Comparison of ENCODE assay signal across 18 cellular contexts in the genomic region with DNA sequence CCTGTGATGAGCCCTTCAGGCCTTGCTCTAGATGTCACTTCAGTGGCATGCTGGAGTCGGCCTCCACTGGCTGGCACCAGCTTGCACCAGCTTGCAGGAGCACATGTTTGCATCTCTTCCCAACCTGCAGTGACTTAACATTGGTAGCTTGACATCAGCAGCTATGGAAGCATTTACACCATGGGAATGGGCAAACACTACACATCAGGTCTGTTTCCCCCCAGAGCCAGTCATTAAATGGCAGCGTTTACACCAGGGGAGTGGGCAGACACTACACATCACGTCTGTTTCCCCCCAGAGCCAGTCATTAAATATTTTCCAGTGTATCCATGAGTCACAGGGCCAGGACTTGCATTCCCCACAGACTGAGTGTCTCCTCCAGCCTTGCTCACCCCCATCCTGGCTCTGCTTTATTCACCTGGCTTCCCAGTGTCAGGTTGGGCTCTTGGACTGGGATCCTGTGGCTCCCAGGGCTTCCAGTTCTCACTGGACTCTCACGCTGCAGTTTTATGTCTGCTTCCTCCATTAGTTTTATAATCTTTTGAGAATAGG. TPM values are rescaled to one million over a fixed set of nuclear protein-coding genes. Genes with fewer than 3 reads are reported as not detected.
DNase-seq lines count a peak whose midpoint lies in the region; ATAC-seq, FAIRE-seq and TF ChIP-seq lines count a peak whose summit lies in the region.
"Had no signal": no experiment of that assay in that cellular context is flagged by ENCODE, and none has a peak within 500 bp of the region (broad histone marks: within the 10 kb centered on the region; RNA-seq: fewer than 3 reads in every experiment).

No MANE protein-coding gene starts in this region.

- no peak overlapping the region for H2AFZ ChIP-seq in neuronal stem cell (ENCODE audit: low read length)

- no peak overlapping the region for H3K9ac ChIP-seq in neuronal stem cell (ENCODE audit: low read depth, low read length, poor library complexity)

- H3K27me3 ChIP-seq in foreskin keratinocyte = peaks cover 60% of the 10 kb centered on the region
- H3K27me3 ChIP-seq in neuronal stem cell (ENCODE audit: control insufficient read depth in 3 of 3, insufficient read depth in 3 of 3, low read depth in 1 of 3, low read length in 3 of 3) = peaks cover 0 to 48% (median 0%) of the 10 kb centered on the region in 3 experiments
- peaks cover 6 to 11% of the 10 kb centered on the region in 2 donors for H3K27me3 ChIP-seq in small intestine (ENCODE audit: control insufficient read depth in 2 of 2, insufficient read depth in 2 of 2, low read length in 2 of 2)

- H2BK12ac ChIP-seq in neuronal stem cell (ENCODE audit: low read length) = no peak overlapping the region

- H3K9me3 Mint-ChIP-seq in activated naive CD4-positive, alpha-beta T cell treated with anti-CD3 and anti-CD28 coated beads, Interleukin-2, amount 50 U/mL, for 72 hours = no peaks in the 10 kb centered on the region
- H3K9me3 Mint-ChIP-seq: CD4-positive, alpha-beta T cell had no signal

- H3K4me1 ChIP-seq in HEK293 (ENCODE audit: control insufficient read depth, insufficient read depth, low read length) = no peaks in the 10 kb centered on the region
- no peaks in the 10 kb centered on the region for H3K4me1 ChIP-seq in foreskin keratinocyte
- H3K4me1 ChIP-seq in neuronal stem cell (ENCODE audit: control insufficient read depth in 2 of 2, insufficient read depth in 1 of 2, low read depth in 1 of 2, low read length in 2 of 2) = peaks cover 0 to 2% of the 10 kb centered on the region in 2 donors
- no peaks in the 10 kb centered on the region for H3K4me1 ChIP-seq in small intestine (ENCODE audit: control insufficient read depth in 2 of 2, insufficient read depth in 1 of 2, low read depth in 1 of 2, low read length in 1 of 2)

- H3K27ac ChIP-seq in HEK293 (ENCODE audit: extremely low read depth, low read depth, low read length) (no peak overlapping the region), foreskin keratinocyte (no peak overlapping the region), neuronal stem cell (replicated peaks; ENCODE audit: low read length) (no peak overlapping the region), small intestine (ENCODE audit: low read depth in 1 of 2, low read length in 1 of 2) (no peak overlapping the region)

- POLR2A ChIA-PET in HEK293 (lab: Yijun Ruan, JAX) = no interaction called here

- H2AK5ac ChIP-seq in neuronal stem cell (ENCODE audit: low read depth, low read length) = no peak overlapping the region

- no peak overlapping the region for H3K27ac Mint-ChIP-seq in activated naive CD4-positive, alpha-beta T cell treated with anti-CD3 and anti-CD28 coated beads, Interleukin-2, amount 50 U/mL, for 72 hours
- H3K27ac Mint-ChIP-seq: B cell; CD4-positive, alpha-beta T cell; H9 had no signal

- H4K8ac ChIP-seq in neuronal stem cell (ENCODE audit: low read depth, low read length) = no peak overlapping the region

- no peak overlapping the region for H2BK120ac ChIP-seq in neuronal stem cell (ENCODE audit: low read depth, low read length)

- no peaks in the 10 kb centered on the region for H3K36me3 ChIP-seq in HEK293 (ENCODE audit: control insufficient read depth in 2 of 2, insufficient read depth in 1 of 2, low read length in 2 of 2)
- no peaks in the 10 kb centered on the region for H3K36me3 ChIP-seq in neuronal stem cell (replicated peaks in 1 of 2; ENCODE audit: control insufficient read depth in 2 of 2, insufficient read depth in 2 of 2, low read length in 2 of 2)
- H3K36me3 ChIP-seq in small intestine (ENCODE audit: control insufficient read depth in 2 of 2, insufficient read depth in 2 of 2, low read length in 2 of 2) = no peaks in the 10 kb centered on the region

- peak; percentile 35 for DNase-seq in RKO (ENCODE audit: low spot score)
- DNase-seq in foreskin keratinocyte = peak; percentile 20 to 56
- DNase-seq in neuronal stem cell (ENCODE audit: low spot score) = no peak
- DNase-seq in DMS153 treated with DMSO at 0.1 percent for 48 hours (lab: John Stamatoyannopoulos, UW; ENCODE audit: unreplicated experiment) = no peak
- DNase-seq in small intestine = no peak
- DNase-seq in activated naive CD4-positive, alpha-beta T cell treated with anti-CD3 and anti-CD28 coated beads, Interleukin-2, amount 50 U/mL, for 72 hours (ENCODE audit: low spot score in 2 of 2) = no peak
- DNase-seq: C1 segment of cervical spinal cord; Calu3; CD4-positive, alpha-beta T cell; DMS 273 treated with DMSO at 0.1 percent for 48 hours; DMS79; GOT3; H9 had no signal

- H3K79me1 ChIP-seq in neuronal stem cell (ENCODE audit: low read depth, low read length) = no peaks in the 10 kb centered on the region

- no peaks in the 10 kb centered on the region for H3K36me3 Mint-ChIP-seq in activated naive CD4-positive, alpha-beta T cell treated with anti-CD3 and anti-CD28 coated beads, Interleukin-2, amount 50 U/mL, for 72 hours

- no peak overlapping the region for H2BK5ac ChIP-seq in neuronal stem cell (ENCODE audit: low read length)

- TF ChIP-seq CTCF in HEK293 (tag by site-specific recombination; IDR thresholded peaks at IDR 0.05) (no peak), foreskin keratinocyte (conservative IDR thresholded peaks at IDR 0.05) (no peak)

- WGBS in neuronal stem cell (ENCODE audit: extremely low coverage in 2 of 2, insufficient read length in 2 of 2, insufficient replicate concordance in 1 of 2), 2 donors = no CpG with 5 or more reads among the region's 4 CpGs
- WGBS in small intestine, 3 donors = 78 to 82% (median 82%) methylated on average over 4 of the region's 4 CpGs

- no peaks in the 10 kb centered on the region for H3K9me3 ChIP-seq in HEK293 (ENCODE audit: control insufficient read depth, insufficient read depth, low read depth, low read length)
- H3K9me3 ChIP-seq in neuronal stem cell (replicated peaks in 1 of 2; ENCODE audit: control insufficient read depth in 2 of 2, insufficient read depth in 1 of 2, low read depth in 1 of 2, low read length in 2 of 2) = peaks cover 0 to 2% of the 10 kb centered on the region in 2 donors
- H3K9me3 ChIP-seq in small intestine (ENCODE audit: control insufficient read depth, low read depth) = no peaks in the 10 kb centered on the region

- peak; percentile 58 for ATAC-seq in foreskin keratinocyte
- no peak for ATAC-seq in activated naive CD4-positive, alpha-beta T cell treated with anti-CD3 and anti-CD28 coated beads, Interleukin-2, amount 50 U/mL, for 72 hours

- no peak overlapping the region for H3K4me3 ChIP-seq in HEK293 (ENCODE audit: low read depth, low read length)
- H3K4me3 ChIP-seq in neuronal stem cell (ENCODE audit: low read length in 2 of 2) = no peak overlapping the region
- no peak overlapping the region for H3K4me3 ChIP-seq in small intestine (ENCODE audit: low read depth in 1 of 2, low read length in 2 of 2)

- H3K14ac ChIP-seq in neuronal stem cell (ENCODE audit: low read length) = no peak overlapping the region

- H4K91ac ChIP-seq in neuronal stem cell (ENCODE audit: low read depth, low read length, poor library complexity) = peak overlapping the region; percentile 1

- H3K23ac ChIP-seq in neuronal stem cell (ENCODE audit: low read depth, low read length, poor library complexity) = no peak overlapping the region

- no peak overlapping the region for H2BK15ac ChIP-seq in neuronal stem cell (ENCODE audit: low read length)

- CTCF ChIA-PET in HEK293 (lab: Yijun Ruan, JAX) = interaction anchor here (0.8 to 1.0 kb wide), 2 partner anchors 161 to 164 kb away, joined by 3 read pairs; no protein-coding TSS in a partner anchor

- FAIRE-seq in small intestine (lab: Jason Lieb, UNC) = no peak
- FAIRE-seq: A204.1, G401.6, GM12891 had no signal

- H3K4ac ChIP-seq in neuronal stem cell (ENCODE audit: low read length) = no peak overlapping the region

- H3K4me2 ChIP-seq in neuronal stem cell (ENCODE audit: insufficient read depth, low read length, poor library complexity, severe bottlenecking) = no peak overlapping the region

- no peak overlapping the region for H3K18ac ChIP-seq in neuronal stem cell (ENCODE audit: low read length)

TF ChIP-seq in HEK293, 187 proteins besides CTCF, POLR2A, EP300 and RAD21:
- TF ChIP-seq ZNF596 (tag by site-specific recombination; IDR thresholded peaks at IDR 0.05) (no peak), ZNF112 (tag by site-specific recombination; IDR thresholded peaks at IDR 0.05) (peak; percentile 90)

RNA-seq across cellular contexts. Expression of a gene that starts 51.6 kb away (rescaled TPM):
- 47.2 and 66.4 TPM in 2 replicates for total RNA-seq in foreskin keratinocyte
- 39.9 and 54.1 TPM in 2 replicates for polyA plus RNA-seq in foreskin keratinocyte
- 64.4 TPM for polyA plus RNA-seq in neuronal stem cell (2013, experiment 1 of 2)
- 72.3 TPM for polyA plus RNA-seq in neuronal stem cell (2013, experiment 2 of 2)
- 10 to 100 TPM in 1 of 3 donors, 1 to 10 TPM in 2; 4.0 to 17.5 (median 4.6) TPM for polyA plus RNA-seq in small intestine
- total RNA-seq in activated naive CD4-positive, alpha-beta T cell treated with anti-CD3 and anti-CD28 coated beads, Interleukin-2, amount 50 U/mL, for 72 hours = 10 to 100 TPM; 51.7 to 63.1 TPM

Comparison
In these comparisons a context has a peak if more than half of its experiments do, and no peak if none do; other contexts are left out.
1. DNase-seq: peak in RKO (single experiment) and foreskin keratinocyte (2 of 2); none in neuronal stem cell (single experiment), DMS153 treated with DMSO at 0.1 percent for 48 hours (single experiment), small intestine (single experiment) and activated naive CD4-positive, alpha-beta T cell treated with anti-CD3 and anti-CD28 coated beads, Interleukin-2, amount 50 U/mL, for 72 hours (0 of 2).